8 cellular contexts compared by ENCODE assay signal in genomic region chr1:246492611-246493245, GRCh38. TPM values are rescaled to one million over a fixed set of nuclear protein-coding genes. Genes with fewer than 3 reads are reported as not detected.
A peak's percentile ranks its signal among the peaks of the same experiment; 100 is the strongest.
DNase-seq lines count a peak whose midpoint lies in the region; ATAC-seq and TF ChIP-seq lines count a peak whose summit lies in the region.

No MANE protein-coding gene starts in this region.

- H3K27me3 Mint-ChIP-seq in activated CD8-positive, alpha-beta T cell treated with anti-CD3 and anti-CD28 coated beads, Interleukin-2, amount 10 ng/mL, durations not matched to agents 7 days and 5 days (ENCODE audit: low read depth) = no peaks in the 10 kb centered on the region

- H3K27ac Mint-ChIP-seq in activated CD8-positive, alpha-beta T cell treated with anti-CD3 and anti-CD28 coated beads, Interleukin-2, amount 10 ng/mL, durations not matched to agents 7 days and 5 days = no peak overlapping the region

- peaks cover 4% of the 10 kb centered on the region for H3K9me3 Mint-ChIP-seq in activated CD8-positive, alpha-beta T cell treated with anti-CD3 and anti-CD28 coated beads, Interleukin-2, amount 10 ng/mL, durations not matched to agents 7 days and 5 days (ENCODE audit: insufficient read depth)

- H3K4me1 Mint-ChIP-seq in activated CD8-positive, alpha-beta T cell treated with anti-CD3 and anti-CD28 coated beads, Interleukin-2, amount 10 ng/mL, durations not matched to agents 7 days and 5 days (ENCODE audit: low read depth) = peaks cover 5% of the 10 kb centered on the region

- POLR2A ChIA-PET in activated CD8-positive, alpha-beta T cell treated with anti-CD3 and anti-CD28 coated beads, Interleukin-2, amount 10 ng/mL, durations not matched to agents 7 days and 5 days (lab: Charles Lee) = no interaction called here

- peak; percentile 88 for TF ChIP-seq CTCF in foreskin fibroblast (IDR thresholded peaks at IDR 0.05; ENCODE audit: low read depth, low read length)
- no peak for TF ChIP-seq CTCF in omental fat pad (IDR thresholded peaks at IDR 0.05)

- H3K36me3 Mint-ChIP-seq in activated CD8-positive, alpha-beta T cell treated with anti-CD3 and anti-CD28 coated beads, Interleukin-2, amount 10 ng/mL, durations not matched to agents 7 days and 5 days (ENCODE audit: low read depth) = no peaks in the 10 kb centered on the region

- CTCF ChIA-PET in activated CD8-positive, alpha-beta T cell treated with anti-CD3 and anti-CD28 coated beads, Interleukin-2, amount 10 ng/mL, durations not matched to agents 7 days and 5 days (lab: Charles Lee) = interaction anchor here (1.0 to 3.0 kb wide), 3 partner anchors 42 to 1339 kb away, joined by 3 to 8 read pairs (median 3); no protein-coding TSS in a partner anchor

- H3K4me3 ChIP-seq in foreskin fibroblast (ENCODE audit: low read depth in 1 of 2, low read length in 2 of 2) = no peak overlapping the region

- H3K4me3 Mint-ChIP-seq in activated CD8-positive, alpha-beta T cell treated with anti-CD3 and anti-CD28 coated beads, Interleukin-2, amount 10 ng/mL, durations not matched to agents 7 days and 5 days = no peak overlapping the region

- ATAC-seq in HG03342 (IDR thresholded peaks at IDR 0.05; ENCODE audit: unreplicated experiment) (peak; percentile 56), omental fat pad (ENCODE audit: low FRiP score) (peak; percentile 90), HG03095 (IDR thresholded peaks at IDR 0.05; ENCODE audit: unreplicated experiment) (no peak), HG02798 (IDR thresholded peaks at IDR 0.05; ENCODE audit: poor library complexity, unreplicated experiment) (no peak)
- ATAC-seq in activated CD8-positive, alpha-beta T cell treated with anti-CD3 and anti-CD28 coated beads, Interleukin-2, amount 10 ng/mL, durations not matched to agents 7 days and 5 days = peak; percentile 65

- DNase-seq in DMS153 (lab: John Stamatoyannopoulos, UW) (peak; percentile 56), NCI-H460 (ENCODE audit: extremely low read depth, low read depth) (peak; percentile 77), foreskin fibroblast (peak; percentile 66 to 88), omental fat pad (ENCODE audit: low spot score) (no peak)
- peak; percentile 53 for DNase-seq in activated CD8-positive, alpha-beta T cell treated with anti-CD3 and anti-CD28 coated beads, Interleukin-2, amount 10 ng/mL, durations not matched to agents 7 days and 5 days

RNA-seq across cellular contexts. Expression of gene SMYD3, which starts 14.4 kb away (rescaled TPM):
- total RNA-seq in NCI-H460 (2014; rRNA removed; shearing (Covaris generic)) = 334 and 348 TPM in 2 replicates
- polyA plus RNA-seq in NCI-H460 (2014; cell fraction: nucleus; rRNA removed) = 96.9 and 110 TPM in 2 replicates
- total RNA-seq in activated CD8-positive, alpha-beta T cell treated with anti-CD3 and anti-CD28 coated beads, Interleukin-2, amount 10 ng/mL, durations not matched to agents 7 days and 5 days = 10 to 100 TPM; 22.7 to 23.2 TPM
- 10 to 100 TPM in 3 of 4 donors, 1 to 10 TPM in 1; 7.6 to 26.3 (median 13.4) TPM for total RNA-seq in omental fat pad

Comparison
In these comparisons a context has a peak if more than half of its experiments do, and no peak if none do; other contexts are left out.
1. ATAC-seq: peak in HG03342 (single experiment), activated CD8-positive, alpha-beta T cell treated with anti-CD3 and anti-CD28 coated beads, Interleukin-2, amount 10 ng/mL, durations not matched to agents 7 days and 5 days (single experiment) and omental fat pad (single experiment); none in HG03095 (single experiment) and HG02798 (single experiment).
2. RNA of gene SMYD3, which starts 14.4 kb away (total RNA-seq): 334 to 348 TPM in NCI-H460; 22.7 to 23.2 TPM in activated CD8-positive, alpha-beta T cell treated with anti-CD3 and anti-CD28 coated beads, Interleukin-2, amount 10 ng/mL, durations not matched to agents 7 days and 5 days and 7.6 to 26.3 TPM in omental fat pad; every median in the first group is over 10 times any median in the second.